Comparison of ENCODE assay signal across 13 cellular contexts in genomic region chr4:108113229-108113628, GRCh38. TPM values are rescaled to one million over a fixed set of nuclear protein-coding genes. Genes with fewer than 3 reads are reported as not detected.
A peak's percentile ranks its signal among the peaks of the same experiment; 100 is the strongest.
DNase-seq lines count a peak whose midpoint lies in the region; ATAC-seq and TF ChIP-seq lines count a peak whose summit lies in the region.
"Had no signal": no experiment of that assay in that cellular context is flagged by ENCODE, and none has a peak within 500 bp of the region (broad histone marks: within the 10 kb centered on the region; RNA-seq: fewer than 3 reads in every experiment).

No MANE protein-coding gene starts in this region.

- peaks cover 36% of the 10 kb centered on the region for H3K36me3 Mint-ChIP-seq in CD4-positive, CD25-positive, alpha-beta regulatory T cell
- H3K36me3 Mint-ChIP-seq in T-helper 1 cell treated with Interleukin-12 subunit alpha and Interleukin-12 subunit beta and Interleukin-4 antibody, amounts not matched to agents 30 μg/mL and 1 μg/mL, for 36 hours (ENCODE audit: low read depth) = peaks cover 35% of the 10 kb centered on the region
- H3K36me3 Mint-ChIP-seq in activated T-helper 2 cell treated with anti-CD3 and anti-CD28 coated beads, Interferon-gamma antibody, Interleukin-2, Interleukin-4, amounts not matched to agents 10 μg/mL and 5 μg/mL and 100 μg/mL, durations not matched to agents 14 hours and 24 hours and 36 hours (ENCODE audit: low read depth) = peaks cover 27% of the 10 kb centered on the region
- no peaks in the 10 kb centered on the region for H3K36me3 Mint-ChIP-seq in Caco-2 (ENCODE audit: insufficient read depth, unreplicated experiment)

- no peaks in the 10 kb centered on the region for H3K27me3 ChIP-seq in CD4-positive, CD25-positive, alpha-beta regulatory T cell (ENCODE audit: control insufficient read depth, insufficient read depth, low read length)
- no peaks in the 10 kb centered on the region for H3K27me3 ChIP-seq in Caco-2 (replicated peaks; ENCODE audit: control insufficient read depth, insufficient read depth, low read length)

- BruUV-seq in Caco-2 (replicated peaks; lab: Mats Ljungman, UMichigan) = no TSS peak

- no peaks in the 10 kb centered on the region for H3K9me3 ChIP-seq in CD4-positive, CD25-positive, alpha-beta regulatory T cell (ENCODE audit: control insufficient read depth in 2 of 2, low read length in 2 of 2)
- H3K9me3 ChIP-seq in mucosa of descending colon = no peaks in the 10 kb centered on the region
- no peaks in the 10 kb centered on the region for H3K9me3 ChIP-seq in Caco-2

- CTCF ChIA-PET in Caco-2 (lab: Charles Lee) = interaction anchor here (0.5 kb wide), 1 partner anchor 459 kb away, joined by 3 read pairs; no protein-coding TSS in a partner anchor

- peak; percentile 75 to 81 for ATAC-seq in CD4-positive, CD25-positive, alpha-beta regulatory T cell (ENCODE audit: low read depth in 2 of 2)
- ATAC-seq in mucosa of descending colon (peak; percentile 58), GM18870 (IDR thresholded peaks at IDR 0.05; ENCODE audit: unreplicated experiment) (no peak), HG02938 (IDR thresholded peaks at IDR 0.05; ENCODE audit: unreplicated experiment) (no peak)

- peak overlapping the region; percentile 73 for H3K4me3 ChIP-seq in CD4-positive, CD25-positive, alpha-beta regulatory T cell (ENCODE audit: low read depth, low read length)
- H3K4me3 ChIP-seq in mucosa of descending colon (no peak overlapping the region), Caco-2 (ENCODE audit: low read depth, low read length) (no peak overlapping the region)

- peak overlapping the region; percentile 82 for H3K27ac ChIP-seq in CD4-positive, CD25-positive, alpha-beta regulatory T cell (ENCODE audit: insufficient read depth, low read length, poor library complexity, severe bottlenecking)
- H3K27ac ChIP-seq: parathyroid adenoma, VCaP had no signal

- peak overlapping the region; percentile 81 to 90 (median 86) for H3K4me3 Mint-ChIP-seq in CD4-positive, CD25-positive, alpha-beta regulatory T cell
- H3K4me3 Mint-ChIP-seq in T-helper 1 cell treated with Interleukin-12 subunit alpha and Interleukin-12 subunit beta and Interleukin-4 antibody, amounts not matched to agents 30 μg/mL and 1 μg/mL, for 36 hours = peak overlapping the region; percentile 79
- H3K4me3 Mint-ChIP-seq in activated T-helper 2 cell treated with anti-CD3 and anti-CD28 coated beads, Interferon-gamma antibody, Interleukin-2, Interleukin-4, amounts not matched to agents 10 μg/mL and 5 μg/mL and 100 μg/mL, durations not matched to agents 14 hours and 24 hours and 36 hours (ENCODE audit: low read depth) = peak overlapping the region; percentile 70
- no peak overlapping the region for H3K4me3 Mint-ChIP-seq in Caco-2 (ENCODE audit: unreplicated experiment)

- peaks cover 63 to 99% (median 89%) of the 10 kb centered on the region in 4 donors for H3K4me1 Mint-ChIP-seq in CD4-positive, CD25-positive, alpha-beta regulatory T cell
- H3K4me1 Mint-ChIP-seq in T-helper 1 cell treated with Interleukin-12 subunit alpha and Interleukin-12 subunit beta and Interleukin-4 antibody, amounts not matched to agents 30 μg/mL and 1 μg/mL, for 36 hours (ENCODE audit: low read depth) = peaks cover 87% of the 10 kb centered on the region
- H3K4me1 Mint-ChIP-seq in activated T-helper 2 cell treated with anti-CD3 and anti-CD28 coated beads, Interferon-gamma antibody, Interleukin-2, Interleukin-4, amounts not matched to agents 10 μg/mL and 5 μg/mL and 100 μg/mL, durations not matched to agents 14 hours and 24 hours and 36 hours (ENCODE audit: low read depth) = peaks cover 90% of the 10 kb centered on the region
- no peaks in the 10 kb centered on the region for H3K4me1 Mint-ChIP-seq in Caco-2 (ENCODE audit: low read depth, unreplicated experiment)

- H3K9me3 Mint-ChIP-seq in CD4-positive, CD25-positive, alpha-beta regulatory T cell = no peaks in the 10 kb centered on the region
- H3K9me3 Mint-ChIP-seq in T-helper 1 cell treated with Interleukin-12 subunit alpha and Interleukin-12 subunit beta and Interleukin-4 antibody, amounts not matched to agents 30 μg/mL and 1 μg/mL, for 36 hours = no peaks in the 10 kb centered on the region
- no peaks in the 10 kb centered on the region for H3K9me3 Mint-ChIP-seq in activated T-helper 2 cell treated with anti-CD3 and anti-CD28 coated beads, Interferon-gamma antibody, Interleukin-2, Interleukin-4, amounts not matched to agents 10 μg/mL and 5 μg/mL and 100 μg/mL, durations not matched to agents 14 hours and 24 hours and 36 hours
- H3K9me3 Mint-ChIP-seq in Caco-2 (ENCODE audit: unreplicated experiment) = no peaks in the 10 kb centered on the region

- peak; percentile 27 to 87 (median 62) for DNase-seq in CD4-positive, CD25-positive, alpha-beta regulatory T cell
- DNase-seq in activated T-helper 2 cell treated with anti-CD3 and anti-CD28 coated beads, Interferon-gamma antibody, Interleukin-2, Interleukin-4, amounts not matched to agents 10 μg/mL and 5 μg/mL and 100 μg/mL, durations not matched to agents 14 hours and 24 hours and 36 hours (ENCODE audit: low spot score) = peak; percentile 29
- DNase-seq in mucosa of descending colon = no peak
- DNase-seq in Caco-2 = no peak
- DNase-seq in medulla oblongata (ENCODE audit: extremely low spot score) = no peak
- DNase-seq: kidney glomerular epithelial cell, NCI-H1417 had no signal

- peaks cover 100% of the 10 kb centered on the region for H3K4me1 ChIP-seq in CD4-positive, CD25-positive, alpha-beta regulatory T cell (ENCODE audit: control insufficient read depth, insufficient read depth, low read length, poor library complexity, severe bottlenecking)
- H3K4me1 ChIP-seq in mucosa of descending colon (ENCODE audit: low read depth) = peaks cover 2% of the 10 kb centered on the region
- 0 out of 2 replicates have a peak, but pooled peaks cover 1% of the 10 kb centered on the region for H3K4me1 ChIP-seq in Caco-2
- H3K4me1 ChIP-seq: parathyroid adenoma had no signal

- no peaks in the 10 kb centered on the region for H3K27me3 Mint-ChIP-seq in CD4-positive, CD25-positive, alpha-beta regulatory T cell
- H3K27me3 Mint-ChIP-seq in T-helper 1 cell treated with Interleukin-12 subunit alpha and Interleukin-12 subunit beta and Interleukin-4 antibody, amounts not matched to agents 30 μg/mL and 1 μg/mL, for 36 hours (ENCODE audit: low read depth) = peaks cover 4% of the 10 kb centered on the region
- no peaks in the 10 kb centered on the region for H3K27me3 Mint-ChIP-seq in activated T-helper 2 cell treated with anti-CD3 and anti-CD28 coated beads, Interferon-gamma antibody, Interleukin-2, Interleukin-4, amounts not matched to agents 10 μg/mL and 5 μg/mL and 100 μg/mL, durations not matched to agents 14 hours and 24 hours and 36 hours (ENCODE audit: low read depth)
- no peaks in the 10 kb centered on the region for H3K27me3 Mint-ChIP-seq in Caco-2 (ENCODE audit: insufficient read depth, unreplicated experiment)

- intact Hi-C loops in activated T-helper 2 cell treated with anti-CD3 and anti-CD28 coated beads, Interferon-gamma antibody, Interleukin-2, Interleukin-4, amounts not matched to agents 10 μg/mL and 5 μg/mL and 100 μg/mL, durations not matched to agents 14 hours and 24 hours and 36 hours (cut with micrococcal nuclease) = loop anchor here (1.0 kb wide), 1 partner anchor 52 kb away; no protein-coding TSS in a partner anchor
- intact Hi-C loops in mucosa of descending colon (cut with DNase I, micrococcal nuclease) = no loop called here
- intact Hi-C loops in Caco-2 (cut with micrococcal nuclease; ENCODE audit: unreplicated experiment) = no loop called here

- TF ChIP-seq CTCF in mucosa of descending colon (IDR thresholded peaks at IDR 0.05) (no peak), Caco-2 (IDR thresholded peaks at IDR 0.05; ENCODE audit: insufficient read depth in 1 of 2, low read depth in 1 of 2, low read length in 1 of 2, severe bottlenecking in 1 of 2, unreplicated experiment in 1 of 2) (no peak)

- POLR2A ChIA-PET in Caco-2 (lab: Charles Lee) = no interaction called here

- peak overlapping the region; percentile 89 to 99 (median 90) for H3K27ac Mint-ChIP-seq in CD4-positive, CD25-positive, alpha-beta regulatory T cell
- peak overlapping the region; percentile 93 for H3K27ac Mint-ChIP-seq in T-helper 1 cell treated with Interleukin-12 subunit alpha and Interleukin-12 subunit beta and Interleukin-4 antibody, amounts not matched to agents 30 μg/mL and 1 μg/mL, for 36 hours
- H3K27ac Mint-ChIP-seq in activated T-helper 2 cell treated with anti-CD3 and anti-CD28 coated beads, Interferon-gamma antibody, Interleukin-2, Interleukin-4, amounts not matched to agents 10 μg/mL and 5 μg/mL and 100 μg/mL, durations not matched to agents 14 hours and 24 hours and 36 hours = peak overlapping the region; percentile 94
- no peak overlapping the region for H3K27ac Mint-ChIP-seq in Caco-2 (ENCODE audit: unreplicated experiment)

- peaks cover 24% of the 10 kb centered on the region for H3K36me3 ChIP-seq in CD4-positive, CD25-positive, alpha-beta regulatory T cell (ENCODE audit: control insufficient read depth, insufficient read depth, low read length)
- H3K36me3 ChIP-seq in mucosa of descending colon (ENCODE audit: low read depth) (no peaks in the 10 kb centered on the region), Caco-2 (ENCODE audit: control insufficient read depth, insufficient read depth, low read length) (no peaks in the 10 kb centered on the region)

RNA-seq across cellular contexts. Expression of gene LEF1, which starts 55.5 kb away (rescaled TPM):
- 469 TPM for total RNA-seq in CD4-positive, CD25-positive, alpha-beta regulatory T cell
- 100 to 1,000 TPM; 465 to 627 (median 565) TPM for polyA plus RNA-seq in CD4-positive, CD25-positive, alpha-beta regulatory T cell
- 74.0 and 77.0 TPM in 2 replicates for total RNA-seq in activated T-helper 2 cell treated with anti-CD3 and anti-CD28 coated beads, Interferon-gamma antibody, Interleukin-2, Interleukin-4, amounts not matched to agents 10 μg/mL and 5 μg/mL and 100 μg/mL, durations not matched to agents 14 hours and 24 hours and 36 hours
- total RNA-seq in mucosa of descending colon (1 to 10 TPM; 2.2 to 3.9 (median 2.5) TPM), Caco-2 (2022) (19.3 and 22.3 TPM in 2 replicates)
- total RNA-seq: bronchial epithelial cell had no signal

Comparison
In these comparisons a context has a peak if more than half of its experiments do, and no peak if none do; other contexts are left out.
1. ATAC-seq: peak in CD4-positive, CD25-positive, alpha-beta regulatory T cell (2 of 2) and mucosa of descending colon (single experiment); none in GM18870 (single experiment) and HG02938 (single experiment).
2. DNase-seq: peak in CD4-positive, CD25-positive, alpha-beta regulatory T cell (3 of 3) and activated T-helper 2 cell treated with anti-CD3 and anti-CD28 coated beads, Interferon-gamma antibody, Interleukin-2, Interleukin-4, amounts not matched to agents 10 μg/mL and 5 μg/mL and 100 μg/mL, durations not matched to agents 14 hours and 24 hours and 36 hours (single experiment); none in mucosa of descending colon (0 of 3), Caco-2 (0 of 2) and medulla oblongata (single experiment).